22 cellular contexts compared by ENCODE assay signal in genomic region chr13:22095794-22096193, GRCh38.
"Had no signal": no experiment of that assay in that cellular context is flagged by ENCODE, and none has a peak within 500 bp of the region (broad histone marks: within the 10 kb centered on the region; RNA-seq: fewer than 3 reads in every experiment).

No MANE protein-coding gene starts in this region.

- H3K36me3 ChIP-seq: heart left ventricle, left ventricle myocardium inferior, lower lobe of right lung, pancreas, stomach, thoracic aorta, transverse colon had no signal

- H3K4me3 ChIP-seq: coronary artery, heart left ventricle, left ventricle myocardium inferior, lower lobe of right lung, pancreas, stomach, thoracic aorta, transverse colon had no signal

- DNase-seq: effector CD4-positive, alpha-beta T cell; heart left ventricle; hypothalamus; islet precursor cell; left ventricle myocardium inferior; lower lobe of right lung; occipital lobe; pancreas; right cardiac atrium; small intestine; stimulated activated CD4-positive, alpha-beta T cell treated with anti-CD3 and anti-CD28 coated beads, Interleukin-12 subunit alpha, Interleukin-12 subunit beta, amount 100 ng/mL, for 4 hours; stimulated activated naive CD4-positive, alpha-beta T cell; stomach; substantia nigra; transverse colon had no signal

- H3K4me3 Mint-ChIP-seq: memory B cell; mesothelial cell of epicardium; natural killer cell treated with Interleukin-12 subunit alpha and Interleukin-12 subunit beta and Interleukin-15 and Interleukin-18, amount 100 ng/mL, for 72 hours had no signal

- H3K36me3 Mint-ChIP-seq: memory B cell; natural killer cell treated with Interleukin-12 subunit alpha and Interleukin-12 subunit beta and Interleukin-15 and Interleukin-18, amount 100 ng/mL, for 72 hours had no signal

- ATAC-seq: esophagus mucosa; heart left ventricle; lower lobe of right lung; natural killer cell treated with Interleukin-12 subunit alpha and Interleukin-12 subunit beta and Interleukin-15 and Interleukin-18, amount 100 ng/mL, for 72 hours; pancreas; right cardiac atrium had no signal

- H3K27me3 ChIP-seq: heart left ventricle, pancreas, stomach, transverse colon had no signal

- H3K9me3 ChIP-seq: lower lobe of right lung, pancreas, thoracic aorta, transverse colon had no signal

- H3K27ac ChIP-seq: coronary artery, heart left ventricle, left ventricle myocardium inferior, lower lobe of right lung, pancreas, stomach, thoracic aorta, transverse colon had no signal

- H3K27me3 Mint-ChIP-seq: memory B cell; natural killer cell treated with Interleukin-12 subunit alpha and Interleukin-12 subunit beta and Interleukin-15 and Interleukin-18, amount 100 ng/mL, for 72 hours; progenitor cell of endocrine pancreas had no signal

- H3K9me3 Mint-ChIP-seq: natural killer cell treated with Interleukin-12 subunit alpha and Interleukin-12 subunit beta and Interleukin-15 and Interleukin-18, amount 100 ng/mL, for 72 hours had no signal

- H3K27ac Mint-ChIP-seq: memory B cell; mesothelial cell of epicardium; natural killer cell treated with Interleukin-12 subunit alpha and Interleukin-12 subunit beta and Interleukin-15 and Interleukin-18, amount 100 ng/mL, for 72 hours; progenitor cell of endocrine pancreas had no signal

- H3K4me1 ChIP-seq: heart left ventricle, left ventricle myocardium inferior, lower lobe of right lung, pancreas, stomach had no signal
